In the genomic region with DNA sequence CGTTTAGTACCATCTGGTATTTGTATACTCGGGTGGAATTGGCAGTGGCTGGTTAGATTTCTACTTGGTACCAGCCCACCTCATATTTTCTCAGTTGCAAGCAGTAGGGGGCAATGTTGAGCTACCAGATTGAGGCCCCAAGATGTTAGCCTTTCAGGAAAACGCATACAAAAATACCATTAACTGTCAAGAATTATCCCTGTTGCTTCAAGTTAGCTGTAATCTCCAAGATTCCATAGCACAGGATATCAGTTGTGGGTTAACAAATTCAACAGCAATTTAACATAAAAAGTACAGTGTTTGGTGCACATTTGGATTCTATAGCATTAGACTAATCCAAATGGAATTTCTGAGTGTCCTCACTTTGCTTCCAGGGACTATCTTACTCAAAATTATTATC, we compare ENCODE assay signal across 8 cellular contexts.
DNase-seq lines count a peak whose midpoint lies in the region; ATAC-seq and TF ChIP-seq lines count a peak whose summit lies in the region.

No MANE protein-coding gene starts in this region.

- peaks cover 11 to 21% (median 14%) of the 10 kb centered on the region in 3 donors for H3K36me3 ChIP-seq in tibial artery

- H3K36me3 Mint-ChIP-seq in activated CD4-positive, alpha-beta T cell treated with anti-CD3 and anti-CD28 coated beads, Interleukin-2, amount 10 ng/mL, durations not matched to agents 24 days and 14 days (ENCODE audit: low read depth): peaks cover 4% of the 10 kb centered on the region

- peaks cover 28% of the 10 kb centered on the region for H3K4me1 Mint-ChIP-seq in activated CD4-positive, alpha-beta T cell treated with anti-CD3 and anti-CD28 coated beads, Interleukin-2, amount 10 ng/mL, durations not matched to agents 24 days and 14 days

- H3K27ac Mint-ChIP-seq in activated CD4-positive, alpha-beta T cell treated with anti-CD3 and anti-CD28 coated beads, Interleukin-2, amount 10 ng/mL, durations not matched to agents 24 days and 14 days: peak overlapping the region; percentile 58

- no peaks in the 10 kb centered on the region for H3K27me3 Mint-ChIP-seq in activated CD4-positive, alpha-beta T cell treated with anti-CD3 and anti-CD28 coated beads, Interleukin-2, amount 10 ng/mL, durations not matched to agents 24 days and 14 days

- no peaks in the 10 kb centered on the region for H3K27me3 ChIP-seq in tibial artery

- peak; percentile 11 to 34 for DNase-seq in AML-193 (lab: John Stamatoyannopoulos, UW)
- DNase-seq in NCI-H2196 (lab: John Stamatoyannopoulos, UW; ENCODE audit: unreplicated experiment): peak; percentile 49
- DNase-seq in activated CD4-positive, alpha-beta T cell treated with anti-CD3 and anti-CD28 coated beads, Interleukin-2, amount 10 ng/mL, durations not matched to agents 24 days and 14 days: peak; percentile 89
- DNase-seq in epithelial cell of prostate (ENCODE audit: low read depth, low spot score): no peak
- DNase-seq in mucosa of gallbladder (ENCODE audit: low spot score): peak; percentile 51
- DNase-seq in tibial artery: peak in 1 of 2 donors; percentile 34

- peaks cover 0 to 48% (median 22%) of the 10 kb centered on the region in 4 donors for H3K4me1 ChIP-seq in tibial artery

- peak; percentile 65 to 69 for TF ChIP-seq CTCF in tibial artery (IDR thresholded peaks at IDR 0.05)

- H3K4me3 ChIP-seq in tibial artery: no peak overlapping the region

- no peak overlapping the region for H3K4me3 Mint-ChIP-seq in activated CD4-positive, alpha-beta T cell treated with anti-CD3 and anti-CD28 coated beads, Interleukin-2, amount 10 ng/mL, durations not matched to agents 24 days and 14 days

- H3K27ac ChIP-seq in epithelial cell of prostate (peak overlapping the region; percentile 54), tibial artery (no peak overlapping the region)

- ATAC-seq in GM18868 (IDR thresholded peaks at IDR 0.05; ENCODE audit: unreplicated experiment) (peak; percentile 64), HG02840 (IDR thresholded peaks at IDR 0.05; ENCODE audit: low FRiP score, unreplicated experiment) (no peak)

- H3K9me3 Mint-ChIP-seq in activated CD4-positive, alpha-beta T cell treated with anti-CD3 and anti-CD28 coated beads, Interleukin-2, amount 10 ng/mL, durations not matched to agents 24 days and 14 days: no peaks in the 10 kb centered on the region

- intact Hi-C loops in activated CD4-positive, alpha-beta T cell treated with anti-CD3 and anti-CD28 coated beads, Interleukin-2, amount 10 ng/mL, durations not matched to agents 24 days and 14 days (cut with micrococcal nuclease): loop anchor here (2.0 to 10.0 kb wide), 4 partner anchors 337 to 1065 kb away; no protein-coding TSS in a partner anchor
- intact Hi-C loops in tibial artery (cut with DNase I; ENCODE audit: low total_unique reads): no loop called here

- no peaks in the 10 kb centered on the region for H3K9me3 ChIP-seq in tibial artery
